In the genomic region with DNA sequence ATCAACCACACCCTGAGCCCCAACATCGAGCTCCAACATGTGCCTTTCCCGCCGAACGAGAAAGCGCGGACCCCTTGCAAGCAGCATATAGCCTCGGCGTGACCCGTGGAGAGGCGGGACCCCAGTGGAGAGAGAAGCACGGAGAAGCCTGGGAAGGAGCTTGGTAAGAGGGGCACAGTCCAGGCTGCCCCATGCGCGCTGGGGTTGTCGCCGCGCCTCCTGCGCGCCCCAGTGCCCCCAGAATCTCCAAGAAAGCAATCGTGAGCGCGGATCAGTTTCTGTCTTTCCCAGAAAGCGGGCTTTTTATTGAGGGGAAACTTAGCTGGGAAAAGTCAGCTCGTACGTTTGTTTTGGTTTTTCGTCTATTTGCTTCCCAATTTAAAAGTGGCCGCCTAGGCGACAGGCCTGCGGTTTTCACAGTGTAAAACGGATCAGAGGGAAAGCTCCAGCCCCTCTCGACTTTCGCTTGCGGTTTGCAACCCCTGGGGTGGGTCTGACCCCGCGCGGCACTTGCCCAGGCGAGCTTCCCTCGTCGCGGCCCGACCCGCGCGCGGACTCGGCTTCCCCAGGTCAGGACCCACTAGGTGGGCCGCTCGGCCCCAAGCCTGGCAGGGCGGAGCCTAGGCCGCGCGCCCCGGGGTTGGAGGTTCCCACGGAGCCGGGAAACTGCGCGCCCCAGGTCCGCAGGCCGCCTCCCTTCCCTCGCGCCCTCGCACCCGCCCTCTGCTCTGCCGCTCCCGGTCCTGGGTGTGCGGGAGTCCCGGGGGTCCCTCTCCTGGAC, we compare ENCODE assay signal across 1 cellular context.
A peak's percentile ranks its signal among the peaks of the same experiment; 100 is the strongest.
TF ChIP-seq lines count a peak whose summit lies in the region.

No MANE protein-coding gene starts in this region.

TF ChIP-seq in HepG2, 621 proteins besides CTCF, POLR2A, EP300 and RAD21 (continued from another document and continues in another):
- TF ChIP-seq ZBED4 (CRISPR knock-in tag; IDR thresholded peaks at IDR 0.05; ENCODE audit: borderline replicate concordance) (no peak), MLX (CRISPR knock-in tag; IDR thresholded peaks at IDR 0.05) (0 out of 2 replicates have a peak, but pooled peaks have one; percentile 17), ZBTB33 (CRISPR knock-in tag; IDR thresholded peaks at IDR 0.05) (peak; percentile 18; the same call in 1 of the 2 replicates), ZFX (CRISPR knock-in tag; IDR thresholded peaks at IDR 0.05; ENCODE audit: low read depth) (peak; percentile 92), ELF1 (CRISPR knock-in tag; IDR thresholded peaks at IDR 0.05) (no peak), SAFB2 (CRISPR knock-in tag; IDR thresholded peaks at IDR 0.05; ENCODE audit: borderline replicate concordance, low read depth) (0 out of 2 replicates have a peak, but pooled peaks have one; percentile 28), TRIM24 (CRISPR knock-in tag; IDR thresholded peaks at IDR 0.05) (no peak), SRSF1 (optimal IDR thresholded peaks at IDR 0.05; ENCODE audit: low read depth, low read length) (no peak), HNRNPUL1 (IDR thresholded peaks at IDR 0.05; ENCODE audit: low read depth, low read length) (no peak), NFYB (CRISPR knock-in tag; IDR thresholded peaks at IDR 0.05) (0 out of 2 replicates have a peak, but pooled peaks have one; percentile 27), TERF1 (CRISPR knock-in tag; IDR thresholded peaks at IDR 0.05) (no peak), ZNF343 (CRISPR knock-in tag; IDR thresholded peaks at IDR 0.05) (no peak), GATAD1 (CRISPR knock-in tag; IDR thresholded peaks at IDR 0.05) (0 out of 2 replicates have a peak, but pooled peaks have one; percentile 12), ZNF326 (CRISPR knock-in tag; IDR thresholded peaks at IDR 0.05; ENCODE audit: borderline replicate concordance) (no peak), ETV5 (CRISPR knock-in tag; IDR thresholded peaks at IDR 0.05; ENCODE audit: borderline replicate concordance) (0 out of 2 replicates have a peak, but pooled peaks have one; percentile 7), NFKB2 (CRISPR knock-in tag; IDR thresholded peaks at IDR 0.05; ENCODE audit: borderline replicate concordance) (no peak), ZNF18 (CRISPR knock-in tag; IDR thresholded peaks at IDR 0.05; ENCODE audit: insufficient replicate concordance) (no peak), ZNF383 (CRISPR knock-in tag; IDR thresholded peaks at IDR 0.05; ENCODE audit: borderline replicate concordance) (no peak), ZNF282 (IDR thresholded peaks at IDR 0.05; ENCODE audit: partially characterized antibody) (no peak), ZNF670 (CRISPR knock-in tag; IDR thresholded peaks at IDR 0.05; ENCODE audit: borderline replicate concordance) (0 out of 2 replicates have a peak, but pooled peaks have one; percentile 63), ZNF619 (CRISPR knock-in tag; IDR thresholded peaks at IDR 0.05) (peak; percentile 84), ATF7-NPFF (CRISPR knock-in tag; IDR thresholded peaks at IDR 0.05; ENCODE audit: low read depth) (0 out of 2 replicates have a peak, but pooled peaks have one; percentile 49), TBX3 (IDR thresholded peaks at IDR 0.05; ENCODE audit: borderline replicate concordance) (no peak)
- TF ChIP-seq, protein P1, sequence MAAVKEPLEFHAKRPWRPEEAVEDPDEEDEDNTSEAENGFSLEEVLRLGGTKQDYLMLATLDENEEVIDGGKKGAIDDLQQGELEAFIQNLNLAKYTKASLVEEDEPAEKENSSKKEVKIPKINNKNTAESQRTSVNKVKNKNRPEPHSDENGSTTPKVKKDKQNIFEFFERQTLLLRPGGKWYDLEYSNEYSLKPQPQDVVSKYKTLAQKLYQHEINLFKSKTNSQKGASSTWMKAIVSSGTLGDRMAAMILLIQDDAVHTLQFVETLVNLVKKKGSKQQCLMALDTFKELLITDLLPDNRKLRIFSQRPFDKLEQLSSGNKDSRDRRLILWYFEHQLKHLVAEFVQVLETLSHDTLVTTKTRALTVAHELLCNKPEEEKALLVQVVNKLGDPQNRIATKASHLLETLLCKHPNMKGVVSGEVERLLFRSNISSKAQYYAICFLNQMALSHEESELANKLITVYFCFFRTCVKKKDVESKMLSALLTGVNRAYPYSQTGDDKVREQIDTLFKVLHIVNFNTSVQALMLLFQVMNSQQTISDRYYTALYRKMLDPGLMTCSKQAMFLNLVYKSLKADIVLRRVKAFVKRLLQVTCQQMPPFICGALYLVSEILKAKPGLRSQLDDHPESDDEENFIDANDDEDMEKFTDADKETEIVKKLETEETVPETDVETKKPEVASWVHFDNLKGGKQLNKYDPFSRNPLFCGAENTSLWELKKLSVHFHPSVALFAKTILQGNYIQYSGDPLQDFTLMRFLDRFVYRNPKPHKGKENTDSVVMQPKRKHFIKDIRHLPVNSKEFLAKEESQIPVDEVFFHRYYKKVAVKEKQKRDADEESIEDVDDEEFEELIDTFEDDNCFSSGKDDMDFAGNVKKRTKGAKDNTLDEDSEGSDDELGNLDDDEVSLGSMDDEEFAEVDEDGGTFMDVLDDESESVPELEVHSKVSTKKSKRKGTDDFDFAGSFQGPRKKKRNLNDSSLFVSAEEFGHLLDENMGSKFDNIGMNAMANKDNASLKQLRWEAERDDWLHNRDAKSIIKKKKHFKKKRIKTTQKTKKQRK (IDR thresholded peaks at IDR 0.05; ENCODE audit: low read length): no peak
- TF ChIP-seq, protein P2, sequence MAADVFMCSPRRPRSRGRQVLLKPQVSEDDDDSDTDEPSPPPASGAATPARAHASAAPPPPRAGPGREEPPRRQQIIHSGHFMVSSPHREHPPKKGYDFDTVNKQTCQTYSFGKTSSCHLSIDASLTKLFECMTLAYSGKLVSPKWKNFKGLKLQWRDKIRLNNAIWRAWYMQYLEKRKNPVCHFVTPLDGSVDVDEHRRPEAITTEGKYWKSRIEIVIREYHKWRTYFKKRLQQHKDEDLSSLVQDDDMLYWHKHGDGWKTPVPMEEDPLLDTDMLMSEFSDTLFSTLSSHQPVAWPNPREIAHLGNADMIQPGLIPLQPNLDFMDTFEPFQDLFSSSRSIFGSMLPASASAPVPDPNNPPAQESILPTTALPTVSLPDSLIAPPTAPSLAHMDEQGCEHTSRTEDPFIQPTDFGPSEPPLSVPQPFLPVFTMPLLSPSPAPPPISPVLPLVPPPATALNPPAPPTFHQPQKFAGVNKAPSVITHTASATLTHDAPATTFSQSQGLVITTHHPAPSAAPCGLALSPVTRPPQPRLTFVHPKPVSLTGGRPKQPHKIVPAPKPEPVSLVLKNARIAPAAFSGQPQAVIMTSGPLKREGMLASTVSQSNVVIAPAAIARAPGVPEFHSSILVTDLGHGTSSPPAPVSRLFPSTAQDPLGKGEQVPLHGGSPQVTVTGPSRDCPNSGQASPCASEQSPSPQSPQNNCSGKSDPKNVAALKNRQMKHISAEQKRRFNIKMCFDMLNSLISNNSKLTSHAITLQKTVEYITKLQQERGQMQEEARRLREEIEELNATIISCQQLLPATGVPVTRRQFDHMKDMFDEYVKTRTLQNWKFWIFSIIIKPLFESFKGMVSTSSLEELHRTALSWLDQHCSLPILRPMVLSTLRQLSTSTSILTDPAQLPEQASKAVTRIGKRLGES (CRISPR knock-in tag; IDR thresholded peaks at IDR 0.05; ENCODE audit: borderline replicate concordance): peak; percentile 83; the same call in 1 of the 2 replicates
- TF ChIP-seq, protein P3, sequence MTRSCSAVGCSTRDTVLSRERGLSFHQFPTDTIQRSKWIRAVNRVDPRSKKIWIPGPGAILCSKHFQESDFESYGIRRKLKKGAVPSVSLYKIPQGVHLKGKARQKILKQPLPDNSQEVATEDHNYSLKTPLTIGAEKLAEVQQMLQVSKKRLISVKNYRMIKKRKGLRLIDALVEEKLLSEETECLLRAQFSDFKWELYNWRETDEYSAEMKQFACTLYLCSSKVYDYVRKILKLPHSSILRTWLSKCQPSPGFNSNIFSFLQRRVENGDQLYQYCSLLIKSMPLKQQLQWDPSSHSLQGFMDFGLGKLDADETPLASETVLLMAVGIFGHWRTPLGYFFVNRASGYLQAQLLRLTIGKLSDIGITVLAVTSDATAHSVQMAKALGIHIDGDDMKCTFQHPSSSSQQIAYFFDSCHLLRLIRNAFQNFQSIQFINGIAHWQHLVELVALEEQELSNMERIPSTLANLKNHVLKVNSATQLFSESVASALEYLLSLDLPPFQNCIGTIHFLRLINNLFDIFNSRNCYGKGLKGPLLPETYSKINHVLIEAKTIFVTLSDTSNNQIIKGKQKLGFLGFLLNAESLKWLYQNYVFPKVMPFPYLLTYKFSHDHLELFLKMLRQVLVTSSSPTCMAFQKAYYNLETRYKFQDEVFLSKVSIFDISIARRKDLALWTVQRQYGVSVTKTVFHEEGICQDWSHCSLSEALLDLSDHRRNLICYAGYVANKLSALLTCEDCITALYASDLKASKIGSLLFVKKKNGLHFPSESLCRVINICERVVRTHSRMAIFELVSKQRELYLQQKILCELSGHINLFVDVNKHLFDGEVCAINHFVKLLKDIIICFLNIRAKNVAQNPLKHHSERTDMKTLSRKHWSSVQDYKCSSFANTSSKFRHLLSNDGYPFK (CRISPR knock-in tag; IDR thresholded peaks at IDR 0.05; ENCODE audit: borderline replicate concordance): peak; percentile 66; the same call in 1 of the 2 replicates
